In genomic region chr3:15207836-15208504, GRCh38 we compare ENCODE assay signal across 9 cellular contexts. TPM values are rescaled to one million over a fixed set of nuclear protein-coding genes. Genes with fewer than 3 reads are reported as not detected.
DNase-seq lines count a peak whose midpoint lies in the region; ATAC-seq, FAIRE-seq and TF ChIP-seq lines count a peak whose summit lies in the region.
"Had no signal": no experiment of that assay in that cellular context is flagged by ENCODE, and none has a peak within 500 bp of the region (broad histone marks: within the 10 kb centered on the region; RNA-seq: fewer than 3 reads in every experiment).

No MANE protein-coding gene starts in this region.

- H3K36me3 ChIP-seq in Karpas-422 (ENCODE audit: insufficient read depth, low read length) (peaks cover 26% of the 10 kb centered on the region; the same call in 1 of the 2 replicates), bronchial epithelial cell (ENCODE audit: control insufficient read depth, insufficient read depth, low read length) (no peaks in the 10 kb centered on the region)
- H3K36me3 ChIP-seq in naive thymus-derived CD4-positive, alpha-beta T cell (ENCODE audit: control insufficient read depth in 2 of 3, insufficient read depth in 3 of 3, low read length in 3 of 3) = peaks cover 0 to 26% (median 0%) of the 10 kb centered on the region in 3 experiments

- peak overlapping the region; percentile 62 to 96 (median 93) for H3K4me3 Mint-ChIP-seq in naive thymus-derived CD4-positive, alpha-beta T cell
- H3K4me3 Mint-ChIP-seq in WTC11 = no peak overlapping the region; the same call in 1 of the 2 replicates

- H3K9ac ChIP-seq in Karpas-422 (ENCODE audit: low read length) = peak overlapping the region; percentile 85

- CTCF ChIA-PET in naive thymus-derived CD4-positive, alpha-beta T cell (lab: Charles Lee) = interaction anchor here (0.6 to 1.2 kb wide), 6 partner anchors 60 to 1029 kb away, joined by 3 to 4 read pairs (median 3); partner anchors contain the start of gene RBSN
- CTCF ChIA-PET in WTC11 (lab: Charles Lee) = interaction anchor here (0.6 to 3.2 kb wide), 8 partner anchors 11 to 723 kb away, joined by 3 to 38 read pairs (median 10); no protein-coding TSS in a partner anchor

- H3K27me3 ChIP-seq in Karpas-422 (ENCODE audit: low read length) (no peaks in the 10 kb centered on the region), bronchial epithelial cell (ENCODE audit: control insufficient read depth, insufficient read depth, low read length) (no peaks in the 10 kb centered on the region)
- H3K27me3 ChIP-seq in naive thymus-derived CD4-positive, alpha-beta T cell (ENCODE audit: control insufficient read depth in 2 of 2, insufficient read depth in 2 of 2, low read length in 2 of 2) = no peaks in the 10 kb centered on the region

- 0 out of 2 replicates have a peak overlapping the region, but pooled peaks have one; percentile 47 for H3K27ac ChIP-seq in Karpas-422 (ENCODE audit: low read length)
- no peak overlapping the region for H3K27ac ChIP-seq in naive thymus-derived CD4-positive, alpha-beta T cell (ENCODE audit: low read depth, low read length)

- H3K36me3 Mint-ChIP-seq in naive thymus-derived CD4-positive, alpha-beta T cell = peaks cover 0 to 19% (median 6%) of the 10 kb centered on the region in 5 donors
- H3K36me3 Mint-ChIP-seq in WTC11 = no peaks in the 10 kb centered on the region

- H3K9me3 Mint-ChIP-seq in naive thymus-derived CD4-positive, alpha-beta T cell = no peaks in the 10 kb centered on the region
- H3K9me3 Mint-ChIP-seq in WTC11 = no peaks in the 10 kb centered on the region

- peak overlapping the region; percentile 94 for H3K4me2 ChIP-seq in Karpas-422 (ENCODE audit: low read depth, low read length, poor library complexity, severe bottlenecking)

- no peaks in the 10 kb centered on the region for H4K20me1 ChIP-seq in Karpas-422 (ENCODE audit: insufficient read depth, low read depth, low read length)

- H2AFZ ChIP-seq in Karpas-422 (ENCODE audit: low read length) = no peak overlapping the region

- DNase-seq in AG10803 (ENCODE audit: low read depth) (peak; percentile 19), Karpas-422 (no peak), bronchial epithelial cell (ENCODE audit: low read depth) (no peak), DMS79 (lab: John Stamatoyannopoulos, UW) (no peak), WTC11 (ENCODE audit: low spot score) (no peak)
- DNase-seq in naive thymus-derived CD4-positive, alpha-beta T cell = no peak
- DNase-seq: NCI-H748 treated with DMSO at 0.1 percent for 48 hours had no signal

- peak overlapping the region in 3 of 9 donors; percentile 34 to 93 (median 46) for H3K27ac Mint-ChIP-seq in naive thymus-derived CD4-positive, alpha-beta T cell
- no peak overlapping the region for H3K27ac Mint-ChIP-seq in WTC11

- peaks cover 22% of the 10 kb centered on the region for H3K4me1 ChIP-seq in Karpas-422 (ENCODE audit: low read length)
- peaks cover 11 to 17% of the 10 kb centered on the region in 2 donors for H3K4me1 ChIP-seq in naive thymus-derived CD4-positive, alpha-beta T cell (ENCODE audit: control insufficient read depth in 2 of 2, insufficient read depth in 2 of 2, low read length in 2 of 2)

- intact Hi-C loops in naive thymus-derived CD4-positive, alpha-beta T cell (cut with micrococcal nuclease) = loop anchor here (2.0 to 10.0 kb wide), 7 partner anchors 15 to 1313 kb away; partner anchors contain the start of gene CCDC174 (in 1 of the 2)

- POLR2A ChIA-PET in naive thymus-derived CD4-positive, alpha-beta T cell (lab: Charles Lee) = interaction anchor here (0.6 to 3.4 kb wide), 9 partner anchors 9 to 1093 kb away, joined by 3 to 19 read pairs (median 4); partner anchors contain the start of gene RBSN
- POLR2A ChIA-PET in WTC11 (lab: Charles Lee) = no interaction called here

- H3K9me3 ChIP-seq in Karpas-422 (ENCODE audit: low read length) = no peaks in the 10 kb centered on the region
- H3K9me3 ChIP-seq in naive thymus-derived CD4-positive, alpha-beta T cell (ENCODE audit: control insufficient read depth in 2 of 3, low read length in 3 of 3) = no peaks in the 10 kb centered on the region

- TF ChIP-seq CTCF in AG10803 (conservative IDR thresholded peaks at IDR 0.05; ENCODE audit: low read length) (no peak), bronchial epithelial cell (IDR thresholded peaks at IDR 0.05; ENCODE audit: insufficient read depth, low read length, severe bottlenecking) (no peak), WTC11 (IDR thresholded peaks at IDR 0.05) (no peak)

- peak overlapping the region; percentile 75 for H3K4me3 ChIP-seq in AG10803 (ENCODE audit: low read length)
- H3K4me3 ChIP-seq in Karpas-422 (ENCODE audit: low read length) = peak overlapping the region; percentile 84
- H3K4me3 ChIP-seq in bronchial epithelial cell (ENCODE audit: low read depth, low read length) = peak overlapping the region; percentile 3
- peak overlapping the region; percentile 1 for H3K4me3 ChIP-seq in naive thymus-derived CD4-positive, alpha-beta T cell (ENCODE audit: low read length)

- H3K27me3 Mint-ChIP-seq in naive thymus-derived CD4-positive, alpha-beta T cell = no peaks in the 10 kb centered on the region
- no peaks in the 10 kb centered on the region for H3K27me3 Mint-ChIP-seq in WTC11 (ENCODE audit: low read depth)

- no peaks in the 10 kb centered on the region for H3K9me2 ChIP-seq in Karpas-422 (replicated peaks; ENCODE audit: insufficient read depth, low read length)

- peaks cover 66% of the 10 kb centered on the region for H3K79me2 ChIP-seq in Karpas-422 (ENCODE audit: low read length)

- ATAC-seq in naive thymus-derived CD4-positive, alpha-beta T cell = no peak
- ATAC-seq in GM18873 (IDR thresholded peaks at IDR 0.05; ENCODE audit: low FRiP score, unreplicated experiment) (no peak), WTC11 (no peak), GM21619 (IDR thresholded peaks at IDR 0.05; ENCODE audit: unreplicated experiment) (no peak)

- peaks cover 19 to 59% (median 39%) of the 10 kb centered on the region in 7 donors for H3K4me1 Mint-ChIP-seq in naive thymus-derived CD4-positive, alpha-beta T cell
- peaks cover 9% of the 10 kb centered on the region for H3K4me1 Mint-ChIP-seq in WTC11

- no peak for FAIRE-seq in bronchial epithelial cell (lab: Jason Lieb, UNC)

TF ChIP-seq in WTC11, 78 proteins besides CTCF, POLR2A, EP300 and RAD21 (continues in another document):
- TF ChIP-seq FOXJ3 (CRISPR knock-in tag; IDR thresholded peaks at IDR 0.05; ENCODE audit: borderline replicate concordance) (no peak), ZNF532 (CRISPR knock-in tag; IDR thresholded peaks at IDR 0.05; ENCODE audit: borderline replicate concordance) (no peak), STAT6 (CRISPR knock-in tag; conservative IDR thresholded peaks at IDR 0.05; ENCODE audit: low read depth) (no peak), NFYB (CRISPR knock-in tag; conservative IDR thresholded peaks at IDR 0.05; ENCODE audit: low read depth) (no peak)

RNA-seq across cellular contexts. Expression of gene CAPN7, which starts 1.9 kb away (rescaled TPM):
- total RNA-seq in Karpas-422 (2014; rRNA removed; shearing (Covaris generic); ENCODE audit: low replicate concordance) = 31.5 and 36.5 TPM in 2 replicates
- total RNA-seq in bronchial epithelial cell (34.2 and 35.8 TPM in 2 replicates), WTC11 (2021) (16.8 to 20.3 TPM (median 17.9 TPM) in 3 replicates)
- 100 to 1,000 TPM in 2 of 5 experiments, 10 to 100 TPM in 3; 34.4 to 104 (median 70.4) TPM for total RNA-seq in naive thymus-derived CD4-positive, alpha-beta T cell
- polyA plus RNA-seq in naive thymus-derived CD4-positive, alpha-beta T cell = 10 to 100 TPM; 23.4 to 33.9 TPM

Comparison
In these comparisons a context has a peak if more than half of its experiments do, and no peak if none do; other contexts are left out.
1. H3K4me3 ChIP-seq: peak in every context shown above with its lines; median percentile 84 in Karpas-422; 75 in AG10803; 3 in bronchial epithelial cell; 1 in naive thymus-derived CD4-positive, alpha-beta T cell.